ENCODE assay signal across 8 cellular contexts in genomic region chr3:113746069-113746954, GRCh38. TPM values are rescaled to one million over a fixed set of nuclear protein-coding genes. Genes with fewer than 3 reads are reported as not detected.
DNase-seq lines count a peak whose midpoint lies in the region; ATAC-seq and TF ChIP-seq lines count a peak whose summit lies in the region.

Gene NAA50 (minus strand): TSS chr3:113746249. CDS start chr3:113745949, 300 bp downstream.

- peaks cover 13% of the 10 kb centered on the region for H3K36me3 ChIP-seq in DND-41 (ENCODE audit: insufficient read depth, low read length)
- no peaks in the 10 kb centered on the region for H3K36me3 ChIP-seq in Loucy (ENCODE audit: insufficient read depth, low read length)

- peak; percentile 97 for TF ChIP-seq POLR2A in Raji (IDR thresholded peaks at IDR 0.05; ENCODE audit: insufficient read depth, low read depth, low read length)

- peak within 1 kb of the TSS; percentile 100 for H3K27ac ChIP-seq in DND-41 (ENCODE audit: low read length)

- H3K27ac Mint-ChIP-seq in naive thymus-derived CD8-positive, alpha-beta T cell = peak within 1 kb of the TSS; percentile 99 to 100 (median 100)

- no peaks in the 10 kb centered on the region for H3F3A ChIP-seq in Loucy (ENCODE audit: low read depth)

- peak within 1 kb of the TSS; percentile 93 to 100 (median 98) for H3K4me3 Mint-ChIP-seq in naive thymus-derived CD8-positive, alpha-beta T cell

- DNase-seq in DND-41 = peak; percentile 96
- peak; percentile 77 for DNase-seq in GOT3 (lab: John Stamatoyannopoulos, UW)
- DNase-seq in activated T-helper 9 cell treated with anti-CD3 and anti-CD28 coated beads, Interleukin-2, amount 50 U/mL, for 16 hours (ENCODE audit: low read depth) = peak; percentile 91
- peak; percentile 95 for DNase-seq in fibroblast of mammary gland (ENCODE audit: low read depth)
- peak; percentile 90 to 98 (median 93) for DNase-seq in naive thymus-derived CD8-positive, alpha-beta T cell
- peak; percentile 89 to 95 (median 92) for DNase-seq in stimulated activated naive CD4-positive, alpha-beta T cell (lab: John Stamatoyannopoulos, UW)

- ATAC-seq in DND-41 (ENCODE audit: insufficient read depth, low read depth) = peak; percentile 75
- ATAC-seq in naive thymus-derived CD8-positive, alpha-beta T cell = peak; percentile 73 to 74

- H2AFZ ChIP-seq in DND-41 (ENCODE audit: low read depth, low read length) (peak within 1 kb of the TSS; percentile 100), Loucy (ENCODE audit: low read length) (peak within 1 kb of the TSS; percentile 99)

- peak within 1 kb of the TSS; percentile 92 for H3K4me2 ChIP-seq in DND-41 (ENCODE audit: insufficient read depth, low read length)
- H3K4me2 ChIP-seq in Loucy (ENCODE audit: low read depth, low read length, poor library complexity, severe bottlenecking) = peak within 1 kb of the TSS; percentile 84

- POLR2A ChIA-PET in naive thymus-derived CD8-positive, alpha-beta T cell (lab: Charles Lee) = interaction anchor here (0.7 to 3.7 kb wide), 19 partner anchors 8 to 1400 kb away, joined by 3 to 82 read pairs (median 4); partner anchors contain the start of genes GRAMD1C, SPICE1 and USF3

- no peaks in the 10 kb centered on the region for H3K9me2 ChIP-seq in Loucy (replicated peaks; ENCODE audit: low read depth, low read length)

- H4K20me1 ChIP-seq in DND-41 (ENCODE audit: insufficient read depth, low read length) = peaks cover 35% of the 10 kb centered on the region; the same call in 1 of the 2 replicates
- H4K20me1 ChIP-seq in Loucy (ENCODE audit: insufficient read depth, low read length, poor library complexity, severe bottlenecking) = peaks cover 37% of the 10 kb centered on the region

- H3K36me3 Mint-ChIP-seq in naive thymus-derived CD8-positive, alpha-beta T cell = peaks cover 0 to 8% (median 0%) of the 10 kb centered on the region in 3 donors

- no peak for TF ChIP-seq CTCF in DND-41 (IDR thresholded peaks at IDR 0.05; ENCODE audit: borderline replicate concordance, extremely low read depth, low read length, poor library complexity, severe bottlenecking)
- no peak for TF ChIP-seq CTCF in Loucy (conservative IDR thresholded peaks at IDR 0.05; ENCODE audit: low read length)
- TF ChIP-seq CTCF in fibroblast of mammary gland (conservative IDR thresholded peaks at IDR 0.05; ENCODE audit: control insufficient read depth, insufficient read depth, low read depth, low read length) = no peak

- H3K27me3 ChIP-seq in DND-41 (ENCODE audit: insufficient read depth, low read length, poor library complexity) (no peaks in the 10 kb centered on the region), Loucy (ENCODE audit: insufficient read depth, low read length, poor library complexity, severe bottlenecking) (no peaks in the 10 kb centered on the region)

- no peaks in the 10 kb centered on the region for H3K27me3 Mint-ChIP-seq in naive thymus-derived CD8-positive, alpha-beta T cell

- H3K9me3 Mint-ChIP-seq in naive thymus-derived CD8-positive, alpha-beta T cell = no peaks in the 10 kb centered on the region

- peaks cover 83% of the 10 kb centered on the region for H3K79me2 ChIP-seq in DND-41 (ENCODE audit: insufficient read depth, low read length)
- peaks cover 65% of the 10 kb centered on the region for H3K79me2 ChIP-seq in Loucy (ENCODE audit: insufficient read depth, low read length)

- H3K4me3 ChIP-seq in DND-41 (ENCODE audit: low read depth in 1 of 2, low read length in 2 of 2) (peak within 1 kb of the TSS; percentile 80 to 99), Loucy (ENCODE audit: low read length, poor library complexity, severe bottlenecking) (peak within 1 kb of the TSS; percentile 96), fibroblast of mammary gland (ENCODE audit: control insufficient read depth, low read depth, low read length) (peak within 1 kb of the TSS; percentile 99)

- peaks cover 30 to 75% (median 65%) of the 10 kb centered on the region in 4 donors for H3K4me1 Mint-ChIP-seq in naive thymus-derived CD8-positive, alpha-beta T cell

- peak within 1 kb of the TSS; percentile 95 for H3K9ac ChIP-seq in DND-41 (ENCODE audit: low read depth, low read length)
- peak within 1 kb of the TSS; percentile 99 for H3K9ac ChIP-seq in Loucy (ENCODE audit: low read depth, low read length, poor library complexity, severe bottlenecking)

- H3K4me1 ChIP-seq in DND-41 (ENCODE audit: insufficient read depth, low read length) = peaks cover 57% of the 10 kb centered on the region
- H3K4me1 ChIP-seq in Loucy (ENCODE audit: insufficient read depth, low read length, poor library complexity, severe bottlenecking) = peaks cover 59% of the 10 kb centered on the region

- H3K9me3 ChIP-seq in DND-41 (ENCODE audit: insufficient read depth, low read length, severe bottlenecking) = no peaks in the 10 kb centered on the region
- H3K9me3 ChIP-seq in Loucy (ENCODE audit: insufficient read depth, low read depth, low read length) = no peaks in the 10 kb centered on the region

RNA-seq across cellular contexts. Expression of gene NAA50, which starts in this region (rescaled TPM):
- total RNA-seq in naive thymus-derived CD8-positive, alpha-beta T cell = 10 to 100 TPM; 57.9 to 63.2 TPM
- 10 to 100 TPM; 41.9 to 65.9 (median 62.4) TPM for polyA plus RNA-seq in naive thymus-derived CD8-positive, alpha-beta T cell

Comparison
In these comparisons a context has a peak if more than half of its experiments do, and no peak if none do; other contexts are left out.
1. Peak in every context shown above with its lines: DNase-seq, ATAC-seq, H3K4me3 ChIP-seq and H3K27ac ChIP-seq.